12 cellular contexts compared by ENCODE assay signal in genomic region chr14:67940476-67940875, GRCh38.
A peak's percentile ranks its signal among the peaks of the same experiment; 100 is the strongest.
DNase-seq lines count a peak whose midpoint lies in the region; ATAC-seq and TF ChIP-seq lines count a peak whose summit lies in the region.
"Had no signal": no experiment of that assay in that cellular context is flagged by ENCODE, and none has a peak within 500 bp of the region (broad histone marks: within the 10 kb centered on the region; RNA-seq: fewer than 3 reads in every experiment).

No MANE protein-coding gene starts in this region.

- no peaks in the 10 kb centered on the region for H3K9me3 Mint-ChIP-seq in osteocyte (ENCODE audit: unreplicated experiment)
- H3K9me3 Mint-ChIP-seq: activated T-cell treated with anti-CD3 and anti-CD28 coated beads, Interleukin-2, amount 50 U/mL, for 24 hours had no signal

- H3K36me3 ChIP-seq in SK-N-MC (ENCODE audit: insufficient read depth, low read length): no peaks in the 10 kb centered on the region

- H3K27me3 Mint-ChIP-seq in osteocyte (ENCODE audit: unreplicated experiment): no peaks in the 10 kb centered on the region
- H3K27me3 Mint-ChIP-seq: activated T-cell treated with anti-CD3 and anti-CD28 coated beads, Interleukin-2, amount 50 U/mL, for 24 hours had no signal

- peak overlapping the region; percentile 76 for H3K27ac Mint-ChIP-seq in osteocyte (ENCODE audit: unreplicated experiment)
- H3K27ac Mint-ChIP-seq: activated T-cell treated with anti-CD3 and anti-CD28 coated beads, Interleukin-2, amount 50 U/mL, for 24 hours had no signal

- peak; percentile 58 for ATAC-seq in Right ventricle myocardium superior (ENCODE audit: poor library complexity)
- no peak for ATAC-seq in HG02870 (IDR thresholded peaks at IDR 0.05; ENCODE audit: unreplicated experiment)
- ATAC-seq in HG02678 (IDR thresholded peaks at IDR 0.05; ENCODE audit: unreplicated experiment): no peak

- DNase-seq in SK-N-MC (ENCODE audit: low read depth, low spot score) (no peak), Right ventricle myocardium superior (no peak), osteocyte (ENCODE audit: extremely low spot score, unreplicated experiment) (no peak), HuH-7.5 (ENCODE audit: low spot score) (no peak), activated T-cell treated with anti-CD3 and anti-CD28 coated beads for 4 hours (no peak)
- DNase-seq: activated T-cell treated with anti-CD3 and anti-CD28 coated beads, Interleukin-2, amount 50 U/mL, for 24 hours; effector CD8-positive, alpha-beta T cell; GDM1; NCI-H226 had no signal

- H3K36me3 Mint-ChIP-seq in osteocyte (ENCODE audit: unreplicated experiment): no peaks in the 10 kb centered on the region

- TF ChIP-seq CTCF in 22Rv1 (IDR thresholded peaks at IDR 0.05): no peak
- no peak for TF ChIP-seq CTCF in osteocyte (IDR thresholded peaks at IDR 0.05)

- H3K4me3 Mint-ChIP-seq in osteocyte (ENCODE audit: unreplicated experiment): no peak overlapping the region
- H3K4me3 Mint-ChIP-seq: activated T-cell treated with anti-CD3 and anti-CD28 coated beads, Interleukin-2, amount 50 U/mL, for 24 hours had no signal

- intact Hi-C loops in Right ventricle myocardium superior (cut with DNase I): loop anchor here (5.0 kb wide), 1 partner anchor 307 kb away; no protein-coding TSS in a partner anchor

- peaks cover 76% of the 10 kb centered on the region for H3K4me1 Mint-ChIP-seq in osteocyte (ENCODE audit: unreplicated experiment)

- H3K9ac ChIP-seq in SK-N-MC (ENCODE audit: insufficient read length): peak overlapping the region; percentile 4

- H3K27ac ChIP-seq in 22Rv1 (peak overlapping the region; percentile 79), SK-N-MC (peak overlapping the region; percentile 84; the same call in 1 of the 2 replicates)

- H3K9me3 ChIP-seq in SK-N-MC (ENCODE audit: low read depth, low read length): no peaks in the 10 kb centered on the region

- no peak overlapping the region for H3K4me3 ChIP-seq in SK-N-MC
